Comparison of ENCODE assay signal across 29 cellular contexts in genomic region chr16:18846416-18846815, GRCh38.
"Had no signal": no experiment of that assay in that cellular context is flagged by ENCODE, and none has a peak within 500 bp of the region (broad histone marks: within the 10 kb centered on the region; RNA-seq: fewer than 3 reads in every experiment).

No MANE protein-coding gene starts in this region.

- H3K27me3 Mint-ChIP-seq: activated CD4-positive, alpha-beta T cell treated with anti-CD3 and anti-CD28 coated beads, Interleukin-2, amount 10 ng/mL, durations not matched to agents 24 days and 14 days; activated naive CD8-positive, alpha-beta T cell; brain; effector memory CD8-positive, alpha-beta T cell; naive thymus-derived CD8-positive, alpha-beta T cell; T-cell had no signal

- H3K27ac Mint-ChIP-seq: activated CD4-positive, alpha-beta T cell treated with anti-CD3 and anti-CD28 coated beads, Interleukin-2, amount 10 ng/mL, durations not matched to agents 24 days and 14 days; activated T-helper 2 cell treated with anti-CD3 and anti-CD28 coated beads, Interferon-gamma antibody, Interleukin-2, Interleukin-4, amounts not matched to agents 10 μg/mL and 5 μg/mL and 100 μg/mL, durations not matched to agents 14 hours and 24 hours and 36 hours; T-cell had no signal

- ATAC-seq: activated CD4-positive, CD25-positive, alpha-beta regulatory T cell treated with anti-CD3 and anti-CD28 coated beads, Interleukin-2, amount 50 U/mL, for 24 hours; effector memory CD8-positive, alpha-beta T cell; gastroesophageal sphincter; left colon; naive thymus-derived CD8-positive, alpha-beta T cell; pancreas; T-cell had no signal

- H3K4me3 Mint-ChIP-seq: activated CD4-positive, alpha-beta T cell treated with anti-CD3 and anti-CD28 coated beads, Interleukin-2, amount 10 ng/mL, durations not matched to agents 24 days and 14 days; activated naive CD8-positive, alpha-beta T cell; brain; effector memory CD8-positive, alpha-beta T cell; immature natural killer cell; naive thymus-derived CD8-positive, alpha-beta T cell; neural crest cell; T-cell had no signal

- H3K4me1 Mint-ChIP-seq: brain, neural crest cell had no signal

- H3K9me3 Mint-ChIP-seq: activated CD4-positive, alpha-beta T cell treated with anti-CD3 and anti-CD28 coated beads, Interleukin-2, amount 10 ng/mL, durations not matched to agents 24 days and 14 days; activated T-helper 2 cell treated with anti-CD3 and anti-CD28 coated beads, Interferon-gamma antibody, Interleukin-2, Interleukin-4, amounts not matched to agents 10 μg/mL and 5 μg/mL and 100 μg/mL, durations not matched to agents 14 hours and 24 hours and 36 hours; brain; effector memory CD8-positive, alpha-beta T cell; immature natural killer cell; naive thymus-derived CD8-positive, alpha-beta T cell; neural crest cell; T-cell had no signal

- DNase-seq: activated CD4-positive, alpha-beta T cell treated with anti-CD3 and anti-CD28 coated beads, Interleukin-2, amount 10 ng/mL, durations not matched to agents 24 days and 14 days; activated CD8-positive, alpha-beta memory T cell treated with anti-CD3 and anti-CD28 coated beads for 24 hours; activated T-cell treated with anti-CD3 and anti-CD28 coated beads, Interleukin-2, amount 50 U/mL, for 1 hour; anterior cingulate cortex; cerebellar nuclear complex; colonic mucosa; dorsolateral prefrontal cortex; effector memory CD8-positive, alpha-beta T cell; head of caudate nucleus; hippocampal formation; immature natural killer cell; kidney; left colon; naive thymus-derived CD8-positive, alpha-beta T cell; nucleus accumbens; pancreas; retina; sigmoid colon; small intestine; stimulated activated CD4-positive, alpha-beta T cell treated with anti-CD3 and anti-CD28 coated beads, Interleukin-4, amount 100 ng/mL, for 24 hours; stimulated activated naive CD4-positive, alpha-beta T cell; T-cell; trophoblast cell had no signal
